Comparison of ENCODE assay signal across 10 cellular contexts in genomic region chr6:81241717-81242116, GRCh38.
DNase-seq lines count a peak whose midpoint lies in the region; ATAC-seq, FAIRE-seq and TF ChIP-seq lines count a peak whose summit lies in the region.
"Had no signal": no experiment of that assay in that cellular context is flagged by ENCODE, and none has a peak within 500 bp of the region (broad histone marks: within the 10 kb centered on the region; RNA-seq: fewer than 3 reads in every experiment).

No MANE protein-coding gene starts in this region.

- no peak overlapping the region for H2BK5ac ChIP-seq in neuronal stem cell (ENCODE audit: low read length)

- no peak overlapping the region for H3K4ac ChIP-seq in neuronal stem cell (ENCODE audit: low read length)

- FAIRE-seq in urothelium cell line (lab: Jason Lieb, UNC) = no peak

- no TSS peak for BruUV-seq in OCI-LY7 (replicated peaks; lab: Mats Ljungman, UMichigan)

- no peak overlapping the region for H3K14ac ChIP-seq in neuronal stem cell (ENCODE audit: low read length)

- H3K9me2 ChIP-seq in OCI-LY7 (ENCODE audit: insufficient read depth, low read length) = no peaks in the 10 kb centered on the region

- peak in 11 of 12 donors; percentile 22 to 60 (median 42) for TF ChIP-seq CTCF in heart left ventricle (IDR thresholded peaks at IDR 0.05)
- TF ChIP-seq CTCF in OCI-LY7 (conservative IDR thresholded peaks at IDR 0.05; ENCODE audit: low read length) = 0 out of 2 replicates have a peak, but pooled peaks have one; percentile 32
- peak; percentile 62 for TF ChIP-seq CTCF in fibroblast of villous mesenchyme (IDR thresholded peaks at IDR 0.05; ENCODE audit: insufficient read depth, low read depth, low read length)

- TF ChIP-seq POLR2A in heart left ventricle (IDR thresholded peaks at IDR 0.05) = no peak

- H4K91ac ChIP-seq in neuronal stem cell (ENCODE audit: low read depth, low read length, poor library complexity) = no peak overlapping the region

- no peak overlapping the region for H2BK12ac ChIP-seq in neuronal stem cell (ENCODE audit: low read length)

- peaks cover 0 to 14% (median 3%) of the 10 kb centered on the region in 12 donors for H3K9me3 ChIP-seq in heart left ventricle
- no peaks in the 10 kb centered on the region for H3K9me3 ChIP-seq in right cardiac atrium (ENCODE audit: control insufficient read depth, low read length)
- 0 out of 2 replicates have a peak, but pooled peaks cover 7% of the 10 kb centered on the region for H3K9me3 ChIP-seq in OCI-LY7 (ENCODE audit: low read length)
- H3K9me3 ChIP-seq in neuronal stem cell (replicated peaks in 1 of 2; ENCODE audit: control insufficient read depth in 2 of 2, insufficient read depth in 1 of 2, low read depth in 1 of 2, low read length in 2 of 2) = no peaks in the 10 kb centered on the region

- no peak overlapping the region for H2AFZ ChIP-seq in OCI-LY7 (ENCODE audit: low read length)
- no peak overlapping the region for H2AFZ ChIP-seq in neuronal stem cell (ENCODE audit: low read length)

- no peaks in the 10 kb centered on the region for H3K4me1 ChIP-seq in heart left ventricle
- H3K4me1 ChIP-seq in right cardiac atrium (ENCODE audit: control insufficient read depth, insufficient read depth, low read length) = no peaks in the 10 kb centered on the region
- no peaks in the 10 kb centered on the region for H3K4me1 ChIP-seq in OCI-LY7 (ENCODE audit: insufficient read depth, low read length, poor library complexity, severe bottlenecking)
- no peaks in the 10 kb centered on the region for H3K4me1 ChIP-seq in neuronal stem cell (ENCODE audit: control insufficient read depth in 2 of 2, insufficient read depth in 1 of 2, low read depth in 1 of 2, low read length in 2 of 2)
- H3K4me1 ChIP-seq: uterus had no signal

- 47 to 67% (median 55%) methylated on average over 2 of the region's 2 CpGs for WGBS in heart left ventricle, 4 donors
- 55% methylated on average over 2 of the region's 2 CpGs for WGBS in right cardiac atrium
- no CpG with 5 or more reads among the region's 2 CpGs for WGBS in neuronal stem cell (ENCODE audit: extremely low coverage in 2 of 2, insufficient read length in 2 of 2, insufficient replicate concordance in 1 of 2), 2 donors

- no peaks in the 10 kb centered on the region for H3K27me3 ChIP-seq in heart left ventricle
- no peaks in the 10 kb centered on the region for H3K27me3 ChIP-seq in right cardiac atrium (ENCODE audit: control insufficient read depth, insufficient read depth)
- no peaks in the 10 kb centered on the region for H3K27me3 ChIP-seq in neuronal stem cell (ENCODE audit: control insufficient read depth in 3 of 3, insufficient read depth in 3 of 3, low read depth in 1 of 3, low read length in 3 of 3)
- H3K27me3 ChIP-seq: uterus had no signal

- H2AK5ac ChIP-seq in neuronal stem cell (ENCODE audit: low read depth, low read length) = no peak overlapping the region

- POLR2A ChIA-PET in OCI-LY7 (lab: Charles Lee) = no interaction called here

- no peak overlapping the region for H3K18ac ChIP-seq in neuronal stem cell (ENCODE audit: low read length)

- no peaks in the 10 kb centered on the region for H3K79me2 ChIP-seq in OCI-LY7 (ENCODE audit: insufficient read depth, low read depth, low read length)

- H3K36me3 ChIP-seq in heart left ventricle (no peaks in the 10 kb centered on the region), OCI-LY7 (ENCODE audit: insufficient read depth, low read length) (no peaks in the 10 kb centered on the region), neuronal stem cell (replicated peaks in 1 of 2; ENCODE audit: control insufficient read depth in 2 of 2, insufficient read depth in 2 of 2, low read length in 2 of 2) (no peaks in the 10 kb centered on the region)
- H3K36me3 ChIP-seq: uterus had no signal

- H3K23ac ChIP-seq in neuronal stem cell (ENCODE audit: low read depth, low read length, poor library complexity) = no peak overlapping the region

- ATAC-seq in heart left ventricle (peak in 2 of 4 donors; percentile 45 to 55), right cardiac atrium (no peak), HG03565 (IDR thresholded peaks at IDR 0.05; ENCODE audit: unreplicated experiment) (no peak)

- H2BK15ac ChIP-seq in neuronal stem cell (ENCODE audit: low read length) = no peak overlapping the region

- no peaks in the 10 kb centered on the region for H4K20me1 ChIP-seq in OCI-LY7 (ENCODE audit: insufficient read depth, low read length)

- H3K4me3 ChIP-seq in heart left ventricle = no peak overlapping the region
- H3K4me3 ChIP-seq in right cardiac atrium (ENCODE audit: low read length) = no peak overlapping the region
- H3K4me3 ChIP-seq in OCI-LY7 (ENCODE audit: low read depth, low read length, poor library complexity, severe bottlenecking) = no peak overlapping the region
- H3K4me3 ChIP-seq in fibroblast of villous mesenchyme (ENCODE audit: low read depth, low read length) = no peak overlapping the region
- no peak overlapping the region for H3K4me3 ChIP-seq in neuronal stem cell (ENCODE audit: low read length in 2 of 2)
- H3K4me3 ChIP-seq: uterus had no signal

- H3K4me2 ChIP-seq in OCI-LY7 (ENCODE audit: low read length) (no peak overlapping the region), neuronal stem cell (ENCODE audit: insufficient read depth, low read length, poor library complexity, severe bottlenecking) (no peak overlapping the region)

- no peak overlapping the region for H2BK120ac ChIP-seq in neuronal stem cell (ENCODE audit: low read depth, low read length)

- no peak overlapping the region for H4K8ac ChIP-seq in neuronal stem cell (ENCODE audit: low read depth, low read length)

- CTCF ChIA-PET in OCI-LY7 (lab: Charles Lee; ENCODE audit: unreplicated experiment) = no interaction called here

- intact Hi-C loops in heart left ventricle (cut with DNase I) = loop anchor here in 8 of 10 donors (2.0 to 10.0 kb wide), 6 partner anchors 213 to 937 kb away; partner anchors contain the start of gene TENT5A (in 8 of the 8)
- intact Hi-C loops in right cardiac atrium (cut with DNase I) = no loop called here
- intact Hi-C loops in OCI-LY7 (cut with micrococcal nuclease; ENCODE audit: unreplicated experiment) = no loop called here

- H3K27ac ChIP-seq in heart left ventricle (no peak overlapping the region), right cardiac atrium (ENCODE audit: low read length) (no peak overlapping the region), OCI-LY7 (ENCODE audit: low read depth, low read length, poor library complexity, severe bottlenecking) (no peak overlapping the region), neuronal stem cell (replicated peaks; ENCODE audit: low read length) (no peak overlapping the region)
- H3K27ac ChIP-seq: uterus had no signal

- H3K79me1 ChIP-seq in neuronal stem cell (ENCODE audit: low read depth, low read length) = no peaks in the 10 kb centered on the region

- H3K9ac ChIP-seq in neuronal stem cell (ENCODE audit: low read depth, low read length, poor library complexity) = no peak overlapping the region

- DNase-seq in heart left ventricle (no peak), right cardiac atrium (no peak), OCI-LY7 (ENCODE audit: low spot score) (no peak), fibroblast of villous mesenchyme (ENCODE audit: low read depth) (peak; percentile 62), urothelium cell line (ENCODE audit: low spot score) (peak; percentile 2), DMS79 treated with DMSO at 0.1 percent for 48 hours (lab: John Stamatoyannopoulos, UW) (no peak), neuronal stem cell (ENCODE audit: low spot score) (no peak)
- DNase-seq: activated T-cell treated with anti-CD3 and anti-CD28 coated beads for 4 hours, uterus had no signal

Comparison
In these comparisons a context has a peak if more than half of its experiments do, and no peak if none do; other contexts are left out.
1. intact Hi-C loops: an anchor here in heart left ventricle (2.0 to 10.0 kb wide); none called in right cardiac atrium and OCI-LY7.
2. DNase-seq: peak in fibroblast of villous mesenchyme (single experiment) and urothelium cell line (single experiment); none in heart left ventricle (0 of 5), right cardiac atrium (0 of 3), OCI-LY7 (single experiment), DMS79 treated with DMSO at 0.1 percent for 48 hours (single experiment) and neuronal stem cell (single experiment).
3. Peak in every context shown above with its lines, with median percentiles within 50 percentile points of each other: CTCF ChIP-seq.